Comparison of ENCODE assay signal across 2 cellular contexts in genomic region chr3:44280631-44281030, GRCh38.
TF ChIP-seq lines count a peak whose summit lies in the region.

No MANE protein-coding gene starts in this region.

TF ChIP-seq in HepG2, 621 proteins besides CTCF, POLR2A, EP300 and RAD21:
- TF ChIP-seq, protein P1, sequence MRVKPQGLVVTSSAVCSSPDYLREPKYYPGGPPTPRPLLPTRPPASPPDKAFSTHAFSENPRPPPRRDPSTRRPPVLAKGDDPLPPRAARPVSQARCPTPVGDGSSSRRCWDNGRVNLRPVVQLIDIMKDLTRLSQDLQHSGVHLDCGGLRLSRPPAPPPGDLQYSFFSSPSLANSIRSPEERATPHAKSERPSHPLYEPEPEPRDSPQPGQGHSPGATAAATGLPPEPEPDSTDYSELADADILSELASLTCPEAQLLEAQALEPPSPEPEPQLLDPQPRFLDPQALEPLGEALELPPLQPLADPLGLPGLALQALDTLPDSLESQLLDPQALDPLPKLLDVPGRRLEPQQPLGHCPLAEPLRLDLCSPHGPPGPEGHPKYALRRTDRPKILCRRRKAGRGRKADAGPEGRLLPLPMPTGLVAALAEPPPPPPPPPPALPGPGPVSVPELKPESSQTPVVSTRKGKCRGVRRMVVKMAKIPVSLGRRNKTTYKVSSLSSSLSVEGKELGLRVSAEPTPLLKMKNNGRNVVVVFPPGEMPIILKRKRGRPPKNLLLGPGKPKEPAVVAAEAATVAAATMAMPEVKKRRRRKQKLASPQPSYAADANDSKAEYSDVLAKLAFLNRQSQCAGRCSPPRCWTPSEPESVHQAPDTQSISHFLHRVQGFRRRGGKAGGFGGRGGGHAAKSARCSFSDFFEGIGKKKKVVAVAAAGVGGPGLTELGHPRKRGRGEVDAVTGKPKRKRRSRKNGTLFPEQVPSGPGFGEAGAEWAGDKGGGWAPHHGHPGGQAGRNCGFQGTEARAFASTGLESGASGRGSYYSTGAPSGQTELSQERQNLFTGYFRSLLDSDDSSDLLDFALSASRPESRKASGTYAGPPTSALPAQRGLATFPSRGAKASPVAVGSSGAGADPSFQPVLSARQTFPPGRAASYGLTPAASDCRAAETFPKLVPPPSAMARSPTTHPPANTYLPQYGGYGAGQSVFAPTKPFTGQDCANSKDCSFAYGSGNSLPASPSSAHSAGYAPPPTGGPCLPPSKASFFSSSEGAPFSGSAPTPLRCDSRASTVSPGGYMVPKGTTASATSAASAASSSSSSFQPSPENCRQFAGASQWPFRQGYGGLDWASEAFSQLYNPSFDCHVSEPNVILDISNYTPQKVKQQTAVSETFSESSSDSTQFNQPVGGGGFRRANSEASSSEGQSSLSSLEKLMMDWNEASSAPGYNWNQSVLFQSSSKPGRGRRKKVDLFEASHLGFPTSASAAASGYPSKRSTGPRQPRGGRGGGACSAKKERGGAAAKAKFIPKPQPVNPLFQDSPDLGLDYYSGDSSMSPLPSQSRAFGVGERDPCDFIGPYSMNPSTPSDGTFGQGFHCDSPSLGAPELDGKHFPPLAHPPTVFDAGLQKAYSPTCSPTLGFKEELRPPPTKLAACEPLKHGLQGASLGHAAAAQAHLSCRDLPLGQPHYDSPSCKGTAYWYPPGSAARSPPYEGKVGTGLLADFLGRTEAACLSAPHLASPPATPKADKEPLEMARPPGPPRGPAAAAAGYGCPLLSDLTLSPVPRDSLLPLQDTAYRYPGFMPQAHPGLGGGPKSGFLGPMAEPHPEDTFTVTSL (CRISPR knock-in tag; IDR thresholded peaks at IDR 0.05; ENCODE audit: borderline replicate concordance): no peak
- TF ChIP-seq ETV6 (CRISPR knock-in tag; conservative IDR thresholded peaks at IDR 0.05) (no peak), GATAD2A (CRISPR knock-in tag; IDR thresholded peaks at IDR 0.05) (no peak), ZKSCAN5 (CRISPR knock-in tag; IDR thresholded peaks at IDR 0.05) (no peak), MAF1 (CRISPR knock-in tag; IDR thresholded peaks at IDR 0.05; ENCODE audit: borderline replicate concordance) (no peak), ZNF33B (CRISPR knock-in tag; IDR thresholded peaks at IDR 0.05) (no peak), ZNF501 (CRISPR knock-in tag; IDR thresholded peaks at IDR 0.05) (no peak), ZNF598 (CRISPR knock-in tag; IDR thresholded peaks at IDR 0.05; ENCODE audit: borderline replicate concordance) (no peak), ZNF20 (CRISPR knock-in tag; IDR thresholded peaks at IDR 0.05) (no peak), ZNF256 (CRISPR knock-in tag; conservative IDR thresholded peaks at IDR 0.05) (no peak), TOPORS (CRISPR knock-in tag; IDR thresholded peaks at IDR 0.05) (no peak), ZNF740 (CRISPR knock-in tag; IDR thresholded peaks at IDR 0.05) (no peak), NFKBIZ (CRISPR knock-in tag; IDR thresholded peaks at IDR 0.05) (no peak), ZNF562 (CRISPR knock-in tag; IDR thresholded peaks at IDR 0.05; ENCODE audit: borderline replicate concordance) (no peak), BRD4 (CRISPR knock-in tag; IDR thresholded peaks at IDR 0.05) (no peak)
- TF ChIP-seq, protein P2, sequence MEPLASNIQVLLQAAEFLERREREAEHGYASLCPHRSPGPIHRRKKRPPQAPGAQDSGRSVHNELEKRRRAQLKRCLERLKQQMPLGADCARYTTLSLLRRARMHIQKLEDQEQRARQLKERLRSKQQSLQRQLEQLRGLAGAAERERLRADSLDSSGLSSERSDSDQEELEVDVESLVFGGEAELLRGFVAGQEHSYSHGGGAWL (CRISPR knock-in tag; IDR thresholded peaks at IDR 0.05): no peak

TF ChIP-seq in K562, 482 proteins besides CTCF, POLR2A, EP300 and RAD21:
- TF ChIP-seq, protein P3, sequence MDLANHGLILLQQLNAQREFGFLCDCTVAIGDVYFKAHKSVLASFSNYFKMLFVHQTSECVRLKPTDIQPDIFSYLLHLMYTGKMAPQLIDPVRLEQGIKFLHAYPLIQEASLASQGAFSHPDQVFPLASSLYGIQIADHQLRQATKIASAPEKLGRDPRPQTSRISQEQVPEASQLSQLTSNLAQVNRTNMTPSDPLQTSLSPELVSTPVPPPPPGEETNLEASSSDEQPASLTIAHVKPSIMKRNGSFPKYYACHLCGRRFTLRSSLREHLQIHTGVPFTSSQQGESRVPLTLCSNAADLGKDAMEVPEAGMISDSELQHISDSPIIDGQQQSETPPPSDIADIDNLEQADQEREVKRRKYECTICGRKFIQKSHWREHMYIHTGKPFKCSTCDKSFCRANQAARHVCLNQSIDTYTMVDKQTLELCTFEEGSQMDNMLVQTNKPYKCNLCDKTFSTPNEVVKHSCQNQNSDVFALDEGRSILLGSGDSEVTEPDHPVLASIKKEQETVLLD (IDR thresholded peaks at IDR 0.05): no peak
- TF ChIP-seq NFE2 (IDR thresholded peaks at IDR 0.05; ENCODE audit: low read depth): 0 out of 2 replicates have a peak, but pooled peaks have one; percentile 6
